Comparison of ENCODE assay signal across 26 cellular contexts in genomic region chr15:29765898-29766537, GRCh38. TPM values are rescaled to one million over a fixed set of nuclear protein-coding genes. Genes with fewer than 3 reads are reported as not detected.
DNase-seq lines count a peak whose midpoint lies in the region; ATAC-seq and TF ChIP-seq lines count a peak whose summit lies in the region.
"Had no signal": no experiment of that assay in that cellular context is flagged by ENCODE, and none has a peak within 500 bp of the region (broad histone marks: within the 10 kb centered on the region; RNA-seq: fewer than 3 reads in every experiment).

No MANE protein-coding gene starts in this region.

- H3K27me3 ChIP-seq in tibial artery = no peaks in the 10 kb centered on the region
- H3K27me3 ChIP-seq: BE2C, Peyer's patch, SJSA1, transverse colon had no signal

- H3K9me3 Mint-ChIP-seq in nephron = no peaks in the 10 kb centered on the region
- H3K9me3 Mint-ChIP-seq in activated CD8-positive, alpha-beta T cell treated with anti-CD3 and anti-CD28 coated beads for 36 hours = no peaks in the 10 kb centered on the region
- H3K9me3 Mint-ChIP-seq: activated CD4-positive, alpha-beta memory T cell treated with anti-CD3 and anti-CD28 coated beads, Interleukin-2, amount 10 ng/mL, durations not matched to agents 7 days and 5 days; activated T-helper 17 cell treated with anti-CD3 and anti-CD28 coated beads, Interleukin-2, amount 50 U/mL, for 72 hours; stimulated activated naive CD8-positive, alpha-beta T cell treated with anti-CD3 and anti-CD28 coated beads, Interleukin-15, amount 100 ng/mL, for 72 hours had no signal

- CTCF ChIA-PET in activated CD8-positive, alpha-beta T cell treated with anti-CD3 and anti-CD28 coated beads for 36 hours (lab: Charles Lee) = no interaction called here

- H3K27me3 Mint-ChIP-seq in nephron (ENCODE audit: low read depth) = no peaks in the 10 kb centered on the region
- H3K27me3 Mint-ChIP-seq in activated CD8-positive, alpha-beta T cell treated with anti-CD3 and anti-CD28 coated beads for 36 hours = peaks cover 15% of the 10 kb centered on the region
- H3K27me3 Mint-ChIP-seq: activated CD4-positive, alpha-beta memory T cell treated with anti-CD3 and anti-CD28 coated beads, Interleukin-2, amount 10 ng/mL, durations not matched to agents 7 days and 5 days; progenitor cell of endocrine pancreas had no signal

- peak overlapping the region; percentile 0 to 28 (median 18) for H3K27ac Mint-ChIP-seq in nephron
- no peak overlapping the region for H3K27ac Mint-ChIP-seq in activated CD8-positive, alpha-beta T cell treated with anti-CD3 and anti-CD28 coated beads for 36 hours
- H3K27ac Mint-ChIP-seq: activated CD4-positive, alpha-beta memory T cell treated with anti-CD3 and anti-CD28 coated beads, Interleukin-2, amount 10 ng/mL, durations not matched to agents 7 days and 5 days; activated T-helper 17 cell treated with anti-CD3 and anti-CD28 coated beads, Interleukin-2, amount 50 U/mL, for 72 hours; progenitor cell of endocrine pancreas; stimulated activated naive CD8-positive, alpha-beta T cell treated with anti-CD3 and anti-CD28 coated beads, Interleukin-15, amount 100 ng/mL, for 72 hours had no signal

- intact Hi-C loops in left cardiac atrium (cut with DNase I) (loop anchor here in 1 of 2 donors (5.0 kb wide), 1 partner anchor 46 kb away; no protein-coding TSS in a partner anchor), tibial artery (cut with DNase I; ENCODE audit: low total_unique reads) (no loop called here)
- intact Hi-C loops in activated CD8-positive, alpha-beta T cell treated with anti-CD3 and anti-CD28 coated beads for 36 hours (cut with micrococcal nuclease) = no loop called here

- DNase-seq in AG08396 (ENCODE audit: low spot score) (peak; percentile 7), astrocyte of the hippocampus (ENCODE audit: low read depth, low spot score) (peak; percentile 49), left cardiac atrium (peak; percentile 48), tibial artery (no peak), T-helper 9 cell (no peak)
- no peak for DNase-seq in stimulated activated CD4-positive, alpha-beta T cell treated with anti-CD3 and anti-CD28 coated beads, Interleukin-4, amount 100 ng/mL, for 24 hours
- no peak for DNase-seq in activated CD8-positive, alpha-beta T cell treated with anti-CD3 and anti-CD28 coated beads for 36 hours
- DNase-seq: activated CD4-positive, alpha-beta memory T cell treated with anti-CD3 and anti-CD28 coated beads, Interleukin-2, amount 10 ng/mL, durations not matched to agents 7 days and 5 days; activated CD4-positive, CD25-positive, alpha-beta regulatory T cell treated with anti-CD3 and anti-CD28 coated beads, Interleukin-2, amount 50 U/mL, for 72 hours; activated naive CD4-positive, alpha-beta T cell treated with anti-CD3 and anti-CD28 coated beads, Interleukin-2, amount 50 U/mL, for 16 hours; amniotic stem cell; BE2C; mammary epithelial cell; NCI-H1105; NCI-H2029 treated with DMSO at 0.1 percent for 48 hours; NCI-H345; Peyer's patch; stimulated activated CD8-positive, alpha-beta memory T cell treated with anti-CD3 and anti-CD28 coated beads, Interleukin-4, amount 100 ng/mL, for 48 hours; stimulated activated naive CD8-positive, alpha-beta T cell treated with anti-CD3 and anti-CD28 coated beads, Interleukin-15, amount 100 ng/mL, for 72 hours; transverse colon had no signal

- peaks cover 80% of the 10 kb centered on the region for H3K36me3 Mint-ChIP-seq in nephron (ENCODE audit: low read depth)
- no peaks in the 10 kb centered on the region for H3K36me3 Mint-ChIP-seq in activated CD8-positive, alpha-beta T cell treated with anti-CD3 and anti-CD28 coated beads for 36 hours (ENCODE audit: low read depth)

- peaks cover 0 to 29% (median 11%) of the 10 kb centered on the region in 4 donors for H3K4me1 ChIP-seq in tibial artery
- H3K4me1 ChIP-seq: BE2C, Peyer's patch, transverse colon had no signal

- ATAC-seq in left cardiac atrium = peak; percentile 69 to 79
- ATAC-seq in activated CD8-positive, alpha-beta T cell treated with anti-CD3 and anti-CD28 coated beads for 36 hours = no peak
- ATAC-seq: activated T-helper 17 cell treated with anti-CD3 and anti-CD28 coated beads, Interleukin-2, amount 50 U/mL, for 72 hours; HCT116; stimulated activated naive CD8-positive, alpha-beta T cell treated with anti-CD3 and anti-CD28 coated beads, Interleukin-15, amount 100 ng/mL, for 72 hours had no signal

- H3K36me3 ChIP-seq in tibial artery = peaks cover 32 to 57% (median 50%) of the 10 kb centered on the region in 3 donors
- H3K36me3 ChIP-seq: BE2C had no signal

- H3K27ac ChIP-seq in tibial artery = no peak overlapping the region
- H3K27ac ChIP-seq: Peyer's patch, SJSA1, transverse colon had no signal

- no peaks in the 10 kb centered on the region for H3K9me3 ChIP-seq in tibial artery
- H3K9me3 ChIP-seq: BE2C, Peyer's patch, transverse colon had no signal

- H3K4me3 Mint-ChIP-seq in nephron = no peak overlapping the region
- H3K4me3 Mint-ChIP-seq in activated CD8-positive, alpha-beta T cell treated with anti-CD3 and anti-CD28 coated beads for 36 hours = no peak overlapping the region
- H3K4me3 Mint-ChIP-seq: activated CD4-positive, alpha-beta memory T cell treated with anti-CD3 and anti-CD28 coated beads, Interleukin-2, amount 10 ng/mL, durations not matched to agents 7 days and 5 days; activated T-helper 17 cell treated with anti-CD3 and anti-CD28 coated beads, Interleukin-2, amount 50 U/mL, for 72 hours; stimulated activated naive CD8-positive, alpha-beta T cell treated with anti-CD3 and anti-CD28 coated beads, Interleukin-15, amount 100 ng/mL, for 72 hours had no signal

- H3K4me1 Mint-ChIP-seq in nephron = peaks cover 26% of the 10 kb centered on the region
- H3K4me1 Mint-ChIP-seq in activated CD8-positive, alpha-beta T cell treated with anti-CD3 and anti-CD28 coated beads for 36 hours (ENCODE audit: low read depth) = no peaks in the 10 kb centered on the region
- H3K4me1 Mint-ChIP-seq: activated CD4-positive, alpha-beta memory T cell treated with anti-CD3 and anti-CD28 coated beads, Interleukin-2, amount 10 ng/mL, durations not matched to agents 7 days and 5 days; activated T-helper 17 cell treated with anti-CD3 and anti-CD28 coated beads, Interleukin-2, amount 50 U/mL, for 72 hours; stimulated activated naive CD8-positive, alpha-beta T cell treated with anti-CD3 and anti-CD28 coated beads, Interleukin-15, amount 100 ng/mL, for 72 hours had no signal

- H3K4me3 ChIP-seq in tibial artery = no peak overlapping the region
- H3K4me3 ChIP-seq: Peyer's patch, SJSA1, transverse colon had no signal

- POLR2A ChIA-PET in activated CD8-positive, alpha-beta T cell treated with anti-CD3 and anti-CD28 coated beads for 36 hours (lab: Charles Lee) = no interaction called here

- no peak for TF ChIP-seq CTCF in nephron (IDR thresholded peaks at IDR 0.05; ENCODE audit: unreplicated experiment in 3 of 3)
- no peak for TF ChIP-seq CTCF in tibial artery (IDR thresholded peaks at IDR 0.05)
- no peak for TF ChIP-seq CTCF in activated CD8-positive, alpha-beta T cell treated with anti-CD3 and anti-CD28 coated beads for 36 hours (IDR thresholded peaks at IDR 0.05)

RNA-seq across cellular contexts. Expression of gene TJP1, which starts 56.2 kb away (rescaled TPM):
- total RNA-seq in left cardiac atrium = 10 to 100 TPM; 85.2 to 95.9 TPM
- not detected for total RNA-seq in activated CD8-positive, alpha-beta T cell treated with anti-CD3 and anti-CD28 coated beads for 36 hours
- total RNA-seq: activated CD4-positive, alpha-beta memory T cell treated with anti-CD3 and anti-CD28 coated beads, Interleukin-2, amount 10 ng/mL, durations not matched to agents 7 days and 5 days; activated T-helper 17 cell treated with anti-CD3 and anti-CD28 coated beads, Interleukin-2, amount 50 U/mL, for 72 hours; T-helper 1 cell treated with Interleukin-12 subunit alpha and Interleukin-12 subunit beta and Interleukin-4 antibody, amounts not matched to agents 30 ng/mL and 1 ng/mL, for 36 hours had no signal

Comparison
In these comparisons a context has a peak if more than half of its experiments do, and no peak if none do; other contexts are left out.
1. DNase-seq: peak in AG08396 (single experiment), astrocyte of the hippocampus (single experiment) and left cardiac atrium (single experiment); none in stimulated activated CD4-positive, alpha-beta T cell treated with anti-CD3 and anti-CD28 coated beads, Interleukin-4, amount 100 ng/mL, for 24 hours (single experiment), tibial artery (0 of 2), T-helper 9 cell (single experiment) and activated CD8-positive, alpha-beta T cell treated with anti-CD3 and anti-CD28 coated beads for 36 hours (single experiment).
2. RNA of gene TJP1, which starts 56.2 kb away (total RNA-seq): 85.2 to 95.9 TPM in left cardiac atrium; not detected in activated CD8-positive, alpha-beta T cell treated with anti-CD3 and anti-CD28 coated beads for 36 hours; every median in the first group is over 10 times any median in the second.